1 cellular context compared by ENCODE assay signal in genomic region chr2:234429265-234429664, GRCh38.
TF ChIP-seq lines count a peak whose summit lies in the region.

No MANE protein-coding gene starts in this region.

TF ChIP-seq in HepG2, 621 proteins besides CTCF, POLR2A, EP300 and RAD21 (continued from another document and continues in another):
- TF ChIP-seq ARID5B (CRISPR knock-in tag; IDR thresholded peaks at IDR 0.05) (0 out of 2 replicates have a peak, but pooled peaks have one; percentile 31), FLYWCH1 (CRISPR knock-in tag; IDR thresholded peaks at IDR 0.05) (no peak), ZMYM4 (CRISPR knock-in tag; IDR thresholded peaks at IDR 0.05) (peak; percentile 51; the same call in 1 of the 2 replicates), SOX5 (CRISPR knock-in tag; IDR thresholded peaks at IDR 0.05; ENCODE audit: borderline replicate concordance) (peak; percentile 44; the same call in 1 of the 2 replicates), ZMYM3 (CRISPR knock-in tag; IDR thresholded peaks at IDR 0.05) (0 out of 2 replicates have a peak, but pooled peaks have one; percentile 30), RXRB (CRISPR knock-in tag; IDR thresholded peaks at IDR 0.05; ENCODE audit: borderline replicate concordance) (no peak), ZNF331 (CRISPR knock-in tag; IDR thresholded peaks at IDR 0.05) (0 out of 2 replicates have a peak, but pooled peaks have one; percentile 40), NR2F6 (IDR thresholded peaks at IDR 0.05) (no peak), NR2F6 (CRISPR knock-in tag; IDR thresholded peaks at IDR 0.05) (peak; percentile 49), ZNF691 (CRISPR knock-in tag; IDR thresholded peaks at IDR 0.05; ENCODE audit: borderline replicate concordance, low read depth) (no peak), TFAP4 (IDR thresholded peaks at IDR 0.05; ENCODE audit: borderline replicate concordance, low read depth) (peak; percentile 41; the same call in 1 of the 2 replicates), ZNF687 (CRISPR knock-in tag; IDR thresholded peaks at IDR 0.05) (0 out of 2 replicates have a peak, but pooled peaks have one; percentile 21), SOX6 (IDR thresholded peaks at IDR 0.05) (no peak), SOX6 (CRISPR knock-in tag; IDR thresholded peaks at IDR 0.05) (peak; percentile 37), ZNF644 (CRISPR knock-in tag; IDR thresholded peaks at IDR 0.05; ENCODE audit: low read depth) (peak; percentile 55; the same call in 1 of the 2 replicates), MTF1 (CRISPR knock-in tag; IDR thresholded peaks at IDR 0.05) (no peak), ZFX (CRISPR knock-in tag; IDR thresholded peaks at IDR 0.05; ENCODE audit: low read depth) (peak; percentile 59), NBN (conservative IDR thresholded peaks at IDR 0.05) (no peak), PITX1 (CRISPR knock-in tag; IDR thresholded peaks at IDR 0.05) (peak; percentile 73; the same call in 1 of the 2 replicates), CBX5 (CRISPR knock-in tag; IDR thresholded peaks at IDR 0.05; ENCODE audit: borderline replicate concordance) (peak; percentile 33; the same call in 1 of the 2 replicates), DMAP1 (CRISPR knock-in tag; IDR thresholded peaks at IDR 0.05) (0 out of 2 replicates have a peak, but pooled peaks have one; percentile 41), TCF7 (IDR thresholded peaks at IDR 0.05; ENCODE audit: low read depth) (peak; percentile 26; the same call in 1 of the 2 replicates), BHLHE40 (IDR thresholded peaks at IDR 0.05; ENCODE audit: low read length) (peak; percentile 62; the same call in 1 of the 2 replicates), ZNF7 (CRISPR knock-in tag; IDR thresholded peaks at IDR 0.05) (peak; percentile 22; the same call in 1 of the 2 replicates), ARNTL (CRISPR knock-in tag; IDR thresholded peaks at IDR 0.05) (0 out of 2 replicates have a peak, but pooled peaks have one; percentile 56), ZNF768 (CRISPR knock-in tag; IDR thresholded peaks at IDR 0.05) (peak; percentile 91), HCFC1 (IDR thresholded peaks at IDR 0.05; ENCODE audit: low read depth, low read length) (no peak), ZNF292 (CRISPR knock-in tag; IDR thresholded peaks at IDR 0.05; ENCODE audit: borderline replicate concordance, low read depth) (peak; percentile 36; the same call in 1 of the 2 replicates), TGIF2 (CRISPR knock-in tag; IDR thresholded peaks at IDR 0.05) (0 out of 2 replicates have a peak, but pooled peaks have one; percentile 56), MLX (CRISPR knock-in tag; IDR thresholded peaks at IDR 0.05) (peak; percentile 49; the same call in 1 of the 2 replicates), HNF4A (CRISPR knock-in tag; IDR thresholded peaks at IDR 0.05) (peak; percentile 66), SOX13 (IDR thresholded peaks at IDR 0.05) (no peak), SOX13 (CRISPR knock-in tag; conservative IDR thresholded peaks at IDR 0.05 in 1 of 2, IDR thresholded peaks at IDR 0.05 in 1 of 2) (peak in 1 of 2 experiments; percentile 48; a peak in 2 of 4 replicates), MYC (CRISPR knock-in tag; IDR thresholded peaks at IDR 0.05; ENCODE audit: borderline replicate concordance) (peak; percentile 46; the same call in 1 of the 2 replicates), AKNA (CRISPR knock-in tag; IDR thresholded peaks at IDR 0.05; ENCODE audit: borderline replicate concordance) (no peak), ZSCAN31 (CRISPR knock-in tag; IDR thresholded peaks at IDR 0.05; ENCODE audit: low read depth) (no peak), PPARG (CRISPR knock-in tag; conservative IDR thresholded peaks at IDR 0.05) (0 out of 2 replicates have a peak, but pooled peaks have one; percentile 30), PRPF4 (IDR thresholded peaks at IDR 0.05; ENCODE audit: low read depth, low read length, poor library complexity, severe bottlenecking) (no peak), ZNF281 (CRISPR knock-in tag; IDR thresholded peaks at IDR 0.05; ENCODE audit: borderline replicate concordance) (peak; percentile 88), ZFY (CRISPR knock-in tag; IDR thresholded peaks at IDR 0.05) (peak; percentile 62), HNF1B (CRISPR knock-in tag; IDR thresholded peaks at IDR 0.05) (0 out of 2 replicates have a peak, but pooled peaks have one; percentile 17), IRX3 (CRISPR knock-in tag; IDR thresholded peaks at IDR 0.05; ENCODE audit: borderline replicate concordance, low read depth) (no peak), TEAD3 (CRISPR knock-in tag; optimal IDR thresholded peaks at IDR 0.05; ENCODE audit: borderline replicate concordance) (peak; percentile 61)
